8 cellular contexts compared by ENCODE assay signal in the genomic region with DNA sequence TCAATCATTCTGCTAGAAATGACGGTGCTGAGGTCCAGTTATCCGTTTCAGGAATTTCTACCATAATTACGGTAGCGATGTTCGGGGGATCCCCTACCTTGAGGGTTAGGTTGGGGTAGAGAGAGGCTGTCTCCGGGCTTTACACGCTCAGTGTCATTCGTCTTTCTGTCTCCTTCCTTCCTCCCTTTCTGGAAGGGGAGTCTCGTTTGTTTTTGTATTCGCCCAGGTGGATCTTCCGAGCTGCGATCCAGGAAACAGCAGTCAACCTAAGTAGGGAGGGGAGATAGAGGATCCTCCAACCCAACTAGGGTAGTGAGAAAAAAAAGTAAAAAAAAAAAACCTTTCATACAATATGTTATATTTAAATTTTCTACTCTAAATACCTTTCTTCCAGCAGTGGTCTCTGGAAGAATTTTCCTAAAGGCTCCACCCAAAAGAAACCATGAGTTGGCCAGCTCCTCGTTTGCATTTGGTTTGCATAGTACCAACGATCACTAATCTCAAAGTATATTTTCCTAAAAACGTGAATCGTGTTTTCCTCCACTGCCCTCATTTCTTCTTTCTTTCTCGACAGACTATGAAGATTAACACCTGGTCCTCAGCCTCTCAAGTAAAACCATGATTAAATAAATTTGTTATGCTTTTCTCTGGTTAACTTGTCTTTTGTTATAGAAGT. TPM values are rescaled to one million over a fixed set of nuclear protein-coding genes. Genes with fewer than 3 reads are reported as not detected.
DNase-seq lines count a peak whose midpoint lies in the region; ATAC-seq, FAIRE-seq and TF ChIP-seq lines count a peak whose summit lies in the region.

No MANE protein-coding gene starts in this region.

- H3K4me1 ChIP-seq in A549 (peaks cover 24% of the 10 kb centered on the region; the same call in 2 of the 3 replicates), iPS-15b (ENCODE audit: control insufficient read depth, insufficient read depth, low read length) (peaks cover 17% of the 10 kb centered on the region)

- TF ChIP-seq EP300 in A549 (IDR thresholded peaks at IDR 0.05): no peak

- in situ Hi-C loops in ACHN (cut with HindIII; ENCODE audit: low pct_ligation_motif_present, low pct_unique_long_range_greater_than_20kb, low sequenced_read_pairs): no loop called here

- TF ChIP-seq CTCF in A549 (IDR thresholded peaks at IDR 0.05) (no peak), activated B cell treated with CpG ODN at 0.5 μM for 24 hours (IDR thresholded peaks at IDR 0.05) (no peak)

- H3K4me3 Mint-ChIP-seq in activated B cell treated with CpG ODN at 0.5 μM for 24 hours: peak overlapping the region; percentile 97
- H3K4me3 Mint-ChIP-seq in stimulated activated naive CD8-positive, alpha-beta T cell treated with anti-CD3 and anti-CD28 coated beads, Interleukin-15, amount 100 ng/mL, for 72 hours: peak overlapping the region; percentile 88 to 98

- peak overlapping the region; percentile 29 for H3K9ac ChIP-seq in iPS-15b (ENCODE audit: low read depth, low read length)

- H3K27me3 ChIP-seq in iPS-15b (ENCODE audit: control insufficient read depth, insufficient read depth, low read length): peaks cover 4% of the 10 kb centered on the region

- CTCF ChIA-PET in A549 (lab: Yijun Ruan, JAX) (interaction anchor here (0.6 to 20.5 kb wide), 21 partner anchors 8 to 312 kb away, joined by 3 to 530 read pairs (median 5); partner anchors contain the start of gene MDM4), activated B cell treated with CpG ODN at 0.5 μM for 24 hours (lab: Charles Lee) (interaction anchor here (0.7 to 19.8 kb wide), 8 partner anchors 8 to 97 kb away, joined by 3 to 1006 read pairs (median 12); no protein-coding TSS in a partner anchor)

- peaks cover 76% of the 10 kb centered on the region for H3K4me1 Mint-ChIP-seq in activated B cell treated with CpG ODN at 0.5 μM for 24 hours
- H3K4me1 Mint-ChIP-seq in stimulated activated naive CD8-positive, alpha-beta T cell treated with anti-CD3 and anti-CD28 coated beads, Interleukin-15, amount 100 ng/mL, for 72 hours: peaks cover 58% of the 10 kb centered on the region

- peaks cover 16% of the 10 kb centered on the region for H3K36me3 Mint-ChIP-seq in activated B cell treated with CpG ODN at 0.5 μM for 24 hours (ENCODE audit: low read depth)

- POLR2A ChIA-PET in A549 (lab: Yijun Ruan, JAX) (interaction anchor here (1.0 to 2.9 kb wide), 6 partner anchors 8 to 118 kb away, joined by 3 to 23 read pairs (median 10); no protein-coding TSS in a partner anchor), activated B cell treated with CpG ODN at 0.5 μM for 24 hours (lab: Charles Lee) (interaction anchor here (0.7 to 10.0 kb wide), 13 partner anchors 8 to 83 kb away, joined by 3 to 413 read pairs (median 25); partner anchors contain the start of genes MDM4 and PPP1R15B)

- no peak for TF ChIP-seq POLR2A in A549 (IDR thresholded peaks at IDR 0.05; ENCODE audit: low read length)

- H3K4me3 ChIP-seq in A549 (peak overlapping the region; percentile 70), iPS-15b (ENCODE audit: low read depth, low read length) (peak overlapping the region; percentile 68)

- peak overlapping the region; percentile 94 for H3K4me2 ChIP-seq in A549

- no peaks in the 10 kb centered on the region for H3K27me3 Mint-ChIP-seq in activated B cell treated with CpG ODN at 0.5 μM for 24 hours
- H3K27me3 Mint-ChIP-seq in stimulated activated naive CD8-positive, alpha-beta T cell treated with anti-CD3 and anti-CD28 coated beads, Interleukin-15, amount 100 ng/mL, for 72 hours: no peaks in the 10 kb centered on the region

- H3K9me3 Mint-ChIP-seq in activated B cell treated with CpG ODN at 0.5 μM for 24 hours: no peaks in the 10 kb centered on the region
- H3K9me3 Mint-ChIP-seq in stimulated activated naive CD8-positive, alpha-beta T cell treated with anti-CD3 and anti-CD28 coated beads, Interleukin-15, amount 100 ng/mL, for 72 hours: no peaks in the 10 kb centered on the region

- no peak for TF ChIP-seq RAD21 in A549 (conservative IDR thresholded peaks at IDR 0.05 in 1 of 2, IDR thresholded peaks at IDR 0.05 in 1 of 2)

- DNase-seq in A549 (ENCODE audit: low read depth in 1 of 2, low spot score in 1 of 2): no peak
- no peak for DNase-seq in activated B cell treated with CpG ODN at 0.5 μM for 24 hours
- DNase-seq in stimulated activated naive CD8-positive, alpha-beta T cell treated with anti-CD3 and anti-CD28 coated beads, Interleukin-15, amount 100 ng/mL, for 72 hours: no peak
- no peak for DNase-seq in ACHN
- no peak for DNase-seq in activated CD4-positive, alpha-beta T cell treated with anti-CD3 and anti-CD28 coated beads, Interleukin-2, amount 50 U/mL, for 48 hours

- no peak for FAIRE-seq in A549 (lab: Jason Lieb, UNC)

- H3K9me3 ChIP-seq in A549 (no peaks in the 10 kb centered on the region), iPS-15b (ENCODE audit: control insufficient read depth, insufficient read depth, low read length) (no peaks in the 10 kb centered on the region)

- ATAC-seq in A549 (peak; percentile 7 to 14; a peak in 5 of 6 replicates), GM18907 (IDR thresholded peaks at IDR 0.05; ENCODE audit: unreplicated experiment) (peak; percentile 35), HG03139 (IDR thresholded peaks at IDR 0.05; ENCODE audit: unreplicated experiment) (peak; percentile 21), activated B cell treated with CpG ODN at 0.5 μM for 24 hours (ENCODE audit: low read depth) (peak; percentile 43)
- peak; percentile 69 for ATAC-seq in stimulated activated naive CD8-positive, alpha-beta T cell treated with anti-CD3 and anti-CD28 coated beads, Interleukin-15, amount 100 ng/mL, for 72 hours

- intact Hi-C loops in activated B cell treated with CpG ODN at 0.5 μM for 24 hours (cut with micrococcal nuclease): loop anchor here (1.0 kb wide), 1 partner anchor 33 kb away; no protein-coding TSS in a partner anchor

- 13% methylated on average over 17 of the region's 17 CpGs for WGBS in A549 (ENCODE audit: missing lambda C conversion rate)

- H3K27ac Mint-ChIP-seq in activated B cell treated with CpG ODN at 0.5 μM for 24 hours: peak overlapping the region; percentile 97
- peak overlapping the region; percentile 94 to 96 for H3K27ac Mint-ChIP-seq in stimulated activated naive CD8-positive, alpha-beta T cell treated with anti-CD3 and anti-CD28 coated beads, Interleukin-15, amount 100 ng/mL, for 72 hours

- peak overlapping the region; percentile 87 to 94 for H3K27ac ChIP-seq in A549

- no peaks in the 10 kb centered on the region for H3K36me3 ChIP-seq in iPS-15b (ENCODE audit: control insufficient read depth, insufficient read depth, low read length)

TF ChIP-seq in A549, 52 proteins besides CTCF, POLR2A, EP300 and RAD21 (continues in another document):
- TF ChIP-seq MAFK (IDR thresholded peaks at IDR 0.05; ENCODE audit: partially characterized antibody) (no peak), TFCP2L1 (CRISPR knock-in tag; IDR thresholded peaks at IDR 0.05) (no peak), KDM5A (IDR thresholded peaks at IDR 0.05) (no peak), RNF2 (IDR thresholded peaks at IDR 0.05; ENCODE audit: borderline replicate concordance, low read depth) (no peak), HES2 (IDR thresholded peaks at IDR 0.05) (no peak)
- TF ChIP-seq, protein P1, sequence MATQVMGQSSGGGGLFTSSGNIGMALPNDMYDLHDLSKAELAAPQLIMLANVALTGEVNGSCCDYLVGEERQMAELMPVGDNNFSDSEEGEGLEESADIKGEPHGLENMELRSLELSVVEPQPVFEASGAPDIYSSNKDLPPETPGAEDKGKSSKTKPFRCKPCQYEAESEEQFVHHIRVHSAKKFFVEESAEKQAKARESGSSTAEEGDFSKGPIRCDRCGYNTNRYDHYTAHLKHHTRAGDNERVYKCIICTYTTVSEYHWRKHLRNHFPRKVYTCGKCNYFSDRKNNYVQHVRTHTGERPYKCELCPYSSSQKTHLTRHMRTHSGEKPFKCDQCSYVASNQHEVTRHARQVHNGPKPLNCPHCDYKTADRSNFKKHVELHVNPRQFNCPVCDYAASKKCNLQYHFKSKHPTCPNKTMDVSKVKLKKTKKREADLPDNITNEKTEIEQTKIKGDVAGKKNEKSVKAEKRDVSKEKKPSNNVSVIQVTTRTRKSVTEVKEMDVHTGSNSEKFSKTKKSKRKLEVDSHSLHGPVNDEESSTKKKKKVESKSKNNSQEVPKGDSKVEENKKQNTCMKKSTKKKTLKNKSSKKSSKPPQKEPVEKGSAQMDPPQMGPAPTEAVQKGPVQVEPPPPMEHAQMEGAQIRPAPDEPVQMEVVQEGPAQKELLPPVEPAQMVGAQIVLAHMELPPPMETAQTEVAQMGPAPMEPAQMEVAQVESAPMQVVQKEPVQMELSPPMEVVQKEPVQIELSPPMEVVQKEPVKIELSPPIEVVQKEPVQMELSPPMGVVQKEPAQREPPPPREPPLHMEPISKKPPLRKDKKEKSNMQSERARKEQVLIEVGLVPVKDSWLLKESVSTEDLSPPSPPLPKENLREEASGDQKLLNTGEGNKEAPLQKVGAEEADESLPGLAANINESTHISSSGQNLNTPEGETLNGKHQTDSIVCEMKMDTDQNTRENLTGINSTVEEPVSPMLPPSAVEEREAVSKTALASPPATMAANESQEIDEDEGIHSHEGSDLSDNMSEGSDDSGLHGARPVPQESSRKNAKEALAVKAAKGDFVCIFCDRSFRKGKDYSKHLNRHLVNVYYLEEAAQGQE (IDR thresholded peaks at IDR 0.05): 0 out of 2 replicates have a peak, but pooled peaks have one; percentile 21
- TF ChIP-seq, protein P2, sequence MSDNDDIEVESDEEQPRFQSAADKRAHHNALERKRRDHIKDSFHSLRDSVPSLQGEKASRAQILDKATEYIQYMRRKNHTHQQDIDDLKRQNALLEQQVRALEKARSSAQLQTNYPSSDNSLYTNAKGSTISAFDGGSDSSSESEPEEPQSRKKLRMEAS (IDR thresholded peaks at IDR 0.05): no peak

RNA-seq across cellular contexts. Expression of gene PIK3C2B, which starts 0.6 kb away (rescaled TPM):
- 9.2 and 13.0 TPM in 2 replicates for polyA plus RNA-seq in A549 (2011; rRNA removed)
- 10.0 and 12.9 TPM in 2 replicates for polyA plus RNA-seq in A549 (2012; cell fraction: cytosol; rRNA removed)
- polyA plus RNA-seq in A549 (2012; cell fraction: nucleus; rRNA removed): 23.4 and 28.2 TPM in 2 replicates
- polyA plus RNA-seq in A549 (2017; fragmentation: RNase III; extraction: RNeasy Plus Mini Kit Qiagen cat#74134 plus additional on column Dnase treatment): 9.0 to 9.7 TPM (median 9.4 TPM) in 3 replicates
- polyA minus RNA-seq in A549 (2011; rRNA and poly(A)+ RNA removed): 25.3 and 29.0 TPM in 2 replicates
- total RNA-seq in activated B cell treated with CpG ODN at 0.5 μM for 24 hours: 127 and 151 TPM in 2 replicates

RNA-seq across cellular contexts. Expression of gene MDM4, which starts 21.0 kb away (rescaled TPM):
- polyA plus RNA-seq in A549 (2011; rRNA removed) (38.9 and 48.9 TPM in 2 replicates), A549 (2017; fragmentation: RNase III; extraction: RNeasy Plus Mini Kit Qiagen cat#74134 plus additional on column Dnase treatment) (4.6 to 5.7 TPM (median 5.7 TPM) in 3 replicates)
- 2.7 and 3.4 TPM in 2 replicates for polyA plus RNA-seq in A549 (2012; cell fraction: cytosol; rRNA removed)
- 11.4 and 22.1 TPM in 2 replicates for polyA plus RNA-seq in A549 (2012; cell fraction: nucleus; rRNA removed)
- 55.7 and 61.1 TPM in 2 replicates for polyA minus RNA-seq in A549 (2011; rRNA and poly(A)+ RNA removed)
- total RNA-seq in activated B cell treated with CpG ODN at 0.5 μM for 24 hours: 221 and 264 TPM in 2 replicates

Comparison
In these comparisons a context has a peak if more than half of its experiments do, and no peak if none do; other contexts are left out.
1. ATAC-seq: peak in every context shown above with its lines; median percentile 69 in stimulated activated naive CD8-positive, alpha-beta T cell treated with anti-CD3 and anti-CD28 coated beads, Interleukin-15, amount 100 ng/mL, for 72 hours; 43 in activated B cell treated with CpG ODN at 0.5 μM for 24 hours; 35 in GM18907; 21 in HG03139; 10 in A549.